In the genomic region with DNA sequence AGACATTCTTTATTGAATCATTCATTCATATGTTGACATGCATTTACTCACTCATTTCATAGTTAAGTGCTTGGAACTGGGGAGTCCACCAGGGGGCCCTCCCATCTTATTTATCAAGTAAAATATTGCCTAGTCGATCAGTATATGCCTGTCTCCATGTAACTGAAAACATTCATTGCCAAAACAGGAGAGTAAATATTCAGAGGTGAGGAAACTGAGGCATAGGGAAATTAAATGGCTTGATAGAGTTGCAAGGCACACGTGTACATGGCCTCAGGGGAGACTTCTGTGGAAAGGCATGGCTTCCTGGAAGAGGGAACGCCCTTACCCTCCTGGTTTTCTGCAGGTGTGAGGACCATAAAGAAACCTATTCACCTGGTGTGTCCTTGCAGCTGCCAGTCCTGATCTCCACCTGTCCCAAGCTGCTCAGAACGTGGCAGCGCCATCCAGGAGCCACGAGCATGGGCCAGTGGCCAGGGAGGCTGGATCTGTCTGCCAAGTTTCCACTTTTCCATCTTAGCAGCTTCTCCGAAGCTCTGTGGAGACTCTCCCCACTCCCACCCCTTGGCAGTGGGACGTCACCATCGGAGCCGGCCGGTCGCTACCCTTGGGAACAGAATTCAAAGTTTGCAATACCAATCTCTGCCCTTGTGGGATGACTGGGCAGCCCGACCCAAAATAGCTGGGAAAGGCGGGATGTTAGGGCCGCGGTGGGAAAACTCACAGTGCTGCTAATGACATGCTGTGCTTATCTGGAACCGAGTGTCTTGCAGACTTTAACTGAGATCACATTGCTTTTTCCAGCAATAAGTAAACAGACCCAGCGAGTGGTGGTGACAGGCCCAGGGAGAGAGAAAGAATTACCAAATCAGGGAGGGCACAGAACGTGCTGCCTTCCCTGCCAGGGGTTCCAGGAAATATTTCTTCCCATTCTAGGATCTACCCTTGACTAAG, we compare ENCODE assay signal across 9 cellular contexts. TPM values are rescaled to one million over a fixed set of nuclear protein-coding genes. Genes with fewer than 3 reads are reported as not detected.
A peak's percentile ranks its signal among the peaks of the same experiment; 100 is the strongest.
DNase-seq lines count a peak whose midpoint lies in the region; ATAC-seq and TF ChIP-seq lines count a peak whose summit lies in the region.
"Had no signal": no experiment of that assay in that cellular context is flagged by ENCODE, and none has a peak within 500 bp of the region (broad histone marks: within the 10 kb centered on the region; RNA-seq: fewer than 3 reads in every experiment).

No MANE protein-coding gene starts in this region.

- no peak overlapping the region for H3K4me3 ChIP-seq in epithelial cell of proximal tubule (ENCODE audit: low read depth, low read length)
- peak overlapping the region; percentile 1 to 15 for H3K4me3 ChIP-seq in vagina
- H3K4me3 ChIP-seq: BLaER1 treated with 17β-estradiol and CSF1 and Interleukin-3, amounts not matched to agents 10 nM and 100 nM had no signal

- H3K27ac Mint-ChIP-seq in naive B cell: peak overlapping the region in 1 of 6 donors; percentile 39

- H3K4me1 Mint-ChIP-seq in naive B cell: peaks cover 8 to 11% (median 10%) of the 10 kb centered on the region in 3 donors

- TF ChIP-seq CTCF in epithelial cell of proximal tubule (conservative IDR thresholded peaks at IDR 0.05; ENCODE audit: low read depth, low read length) (peak; percentile 82), vagina (IDR thresholded peaks at IDR 0.05) (peak; percentile 50 to 71 (median 57))

- peak overlapping the region; percentile 78 for H3K27ac ChIP-seq in vagina
- H3K27ac ChIP-seq: BLaER1 treated with 17β-estradiol and CSF1 and Interleukin-3, amounts not matched to agents 10 nM and 100 nM had no signal

- H3K36me3 ChIP-seq in vagina: no peaks in the 10 kb centered on the region
- H3K36me3 ChIP-seq: BLaER1 treated with 17β-estradiol and CSF1 and Interleukin-3, amounts not matched to agents 10 nM and 100 nM had no signal

- H3K27me3 ChIP-seq in vagina: no peaks in the 10 kb centered on the region

- no peak overlapping the region for H3K4me3 Mint-ChIP-seq in naive B cell

- H3K36me3 Mint-ChIP-seq in naive B cell: no peaks in the 10 kb centered on the region

- DNase-seq in NCI-H1417 (lab: John Stamatoyannopoulos, UW): peak; percentile 53 to 83 (median 62)
- DNase-seq in NCI-H1417 treated with DMSO at 0.1 percent for 48 hours (lab: John Stamatoyannopoulos, UW): no peak
- peak; percentile 33 for DNase-seq in NCI-H2081 treated with DMSO at 0.1 percent for 48 hours (lab: John Stamatoyannopoulos, UW)
- DNase-seq in activated CD4-positive, alpha-beta T cell treated with anti-CD3 and anti-CD28 coated beads for 4 hours: peak; percentile 46 to 53
- DNase-seq in epithelial cell of proximal tubule (ENCODE audit: low read depth): no peak
- no peak for DNase-seq in naive B cell
- no peak for DNase-seq in vagina (ENCODE audit: extremely low spot score in 2 of 2)

- intact Hi-C loops in vagina (cut with DNase I): no loop called here

- peak in 1 of 2 donors; percentile 10 for TF ChIP-seq POLR2A in vagina (IDR thresholded peaks at IDR 0.05)

- H3K9me3 ChIP-seq in vagina: no peaks in the 10 kb centered on the region

- peaks cover 33 to 79% (median 58%) of the 10 kb centered on the region in 3 donors for H3K27me3 Mint-ChIP-seq in naive B cell

- H3K9me3 Mint-ChIP-seq in naive B cell: peaks cover 0 to 5% (median 0%) of the 10 kb centered on the region in 7 donors

- peak; percentile 30 to 49 for ATAC-seq in naive B cell (ENCODE audit: low read depth in 2 of 2)
- no peak for ATAC-seq in HG02571 (IDR thresholded peaks at IDR 0.05; ENCODE audit: unreplicated experiment)

- peaks cover 36% of the 10 kb centered on the region for H3K4me1 ChIP-seq in vagina

RNA-seq across cellular contexts. Expression of gene C1QTNF1, which starts 4.1 kb away (rescaled TPM):
- 2.1 and 2.2 TPM in 2 replicates for total RNA-seq in epithelial cell of proximal tubule
- polyA plus RNA-seq in naive B cell (ENCODE audit: low read depth in 6 of 6): not detected
- total RNA-seq in vagina: 30.7 TPM

RNA-seq across cellular contexts. Expression of gene CANT1, which starts 10.3 kb away (rescaled TPM):
- total RNA-seq in epithelial cell of proximal tubule (50.9 and 60.3 TPM in 2 replicates), vagina (23.1 TPM)
- polyA plus RNA-seq in naive B cell (ENCODE audit: low read depth in 6 of 6): 1 to 10 TPM; 3.7 to 9.7 (median 6.0) TPM

RNA-seq across cellular contexts. Expression of gene LGALS3BP, which starts 40.2 kb away (rescaled TPM):
- total RNA-seq in epithelial cell of proximal tubule (258 and 338 TPM in 2 replicates), vagina (488 TPM)
- polyA plus RNA-seq in naive B cell (ENCODE audit: low read depth in 6 of 6): 10 to 100 TPM in 1 of 6 donors, 1 to 10 TPM in 5; 1.2 to 17.1 (median 3.7) TPM

RNA-seq across cellular contexts. Expression of gene ENGASE, which starts 54.7 kb away (rescaled TPM):
- total RNA-seq in epithelial cell of proximal tubule (10.4 and 11.2 TPM in 2 replicates), vagina (13.8 TPM)
- polyA plus RNA-seq in naive B cell (ENCODE audit: low read depth in 6 of 6): 1 to 10 TPM; 1.4 to 7.4 (median 3.6) TPM

Comparison
In these comparisons a context has a peak if more than half of its experiments do, and no peak if none do; other contexts are left out.
1. DNase-seq: peak in NCI-H1417 (3 of 3), NCI-H2081 treated with DMSO at 0.1 percent for 48 hours (single experiment) and activated CD4-positive, alpha-beta T cell treated with anti-CD3 and anti-CD28 coated beads for 4 hours (2 of 2); none in NCI-H1417 treated with DMSO at 0.1 percent for 48 hours (single experiment), epithelial cell of proximal tubule (single experiment), naive B cell (single experiment) and vagina (0 of 2).